Comparison of ENCODE assay signal across 27 cellular contexts in genomic region chr11:129590030-129590752, GRCh38.
"Had no signal": no experiment of that assay in that cellular context is flagged by ENCODE, and none has a peak within 500 bp of the region (broad histone marks: within the 10 kb centered on the region; RNA-seq: fewer than 3 reads in every experiment).

No MANE protein-coding gene starts in this region.

- ATAC-seq: activated CD4-positive, CD25-positive, alpha-beta regulatory T cell treated with anti-CD3 and anti-CD28 coated beads, Interleukin-2, amount 50 U/mL, for 24 hours; activated T-helper 17 cell treated with anti-CD3 and anti-CD28 coated beads, Interleukin-2, amount 50 U/mL, for 72 hours; left ventricle myocardium superior; sciatic nerve; stimulated activated memory B cell treated with anti-CD40 and anti-IgM and Interleukin-4, amounts not matched to agents 10 μg/mL and 1 μg/mL and 100 μg/mL, for 72 hours; T-cell had no signal

- H3K27me3 Mint-ChIP-seq: activated CD4-positive, alpha-beta memory T cell treated with anti-CD3 and anti-CD28 coated beads, Interleukin-2, amount 10 ng/mL, durations not matched to agents 7 days and 5 days; activated CD4-positive, alpha-beta T cell treated with anti-CD3 and anti-CD28 coated beads, Interleukin-2, amount 10 ng/mL, durations not matched to agents 24 days and 14 days; activated T-helper 17 cell treated with anti-CD3 and anti-CD28 coated beads, Interleukin-2, amount 50 U/mL, for 72 hours; stimulated activated memory B cell treated with anti-CD40 and anti-IgM and Interleukin-4, amounts not matched to agents 10 μg/mL and 1 μg/mL and 100 μg/mL, for 72 hours had no signal

- H3K4me1 ChIP-seq: adrenal gland, ascending aorta, transverse colon, uterus had no signal

- H3K27ac Mint-ChIP-seq: activated CD4-positive, alpha-beta memory T cell treated with anti-CD3 and anti-CD28 coated beads, Interleukin-2, amount 10 ng/mL, durations not matched to agents 7 days and 5 days; activated CD4-positive, alpha-beta T cell treated with anti-CD3 and anti-CD28 coated beads, Interleukin-2, amount 10 ng/mL, durations not matched to agents 24 days and 14 days; activated naive CD8-positive, alpha-beta T cell; activated T-helper 17 cell treated with anti-CD3 and anti-CD28 coated beads, Interleukin-2, amount 50 U/mL, for 72 hours; nephron; stimulated activated memory B cell treated with anti-CD40 and anti-IgM and Interleukin-4, amounts not matched to agents 10 μg/mL and 1 μg/mL and 100 μg/mL, for 72 hours; T-cell; T-helper 2 cell treated with Interferon-gamma antibody and Interleukin-4, amounts not matched to agents 5 μg/mL and 100 μg/mL, for 36 hours had no signal

- H3K36me3 ChIP-seq: adrenal gland, ascending aorta, brain microvascular endothelial cell, transverse colon, uterus had no signal

- H3K9me3 Mint-ChIP-seq: activated CD4-positive, alpha-beta memory T cell treated with anti-CD3 and anti-CD28 coated beads, Interleukin-2, amount 10 ng/mL, durations not matched to agents 7 days and 5 days; activated CD4-positive, alpha-beta T cell treated with anti-CD3 and anti-CD28 coated beads, Interleukin-2, amount 10 ng/mL, durations not matched to agents 24 days and 14 days; activated T-helper 17 cell treated with anti-CD3 and anti-CD28 coated beads, Interleukin-2, amount 50 U/mL, for 72 hours; stimulated activated memory B cell treated with anti-CD40 and anti-IgM and Interleukin-4, amounts not matched to agents 10 μg/mL and 1 μg/mL and 100 μg/mL, for 72 hours; T-cell; T-helper 2 cell treated with Interferon-gamma antibody and Interleukin-4, amounts not matched to agents 5 μg/mL and 100 μg/mL, for 36 hours had no signal

- H3K4me3 Mint-ChIP-seq: activated CD4-positive, alpha-beta memory T cell treated with anti-CD3 and anti-CD28 coated beads, Interleukin-2, amount 10 ng/mL, durations not matched to agents 7 days and 5 days; activated CD4-positive, alpha-beta T cell treated with anti-CD3 and anti-CD28 coated beads, Interleukin-2, amount 10 ng/mL, durations not matched to agents 24 days and 14 days; activated naive CD8-positive, alpha-beta T cell; activated T-helper 17 cell treated with anti-CD3 and anti-CD28 coated beads, Interleukin-2, amount 50 U/mL, for 72 hours; nephron; stimulated activated memory B cell treated with anti-CD40 and anti-IgM and Interleukin-4, amounts not matched to agents 10 μg/mL and 1 μg/mL and 100 μg/mL, for 72 hours; T-cell; T-helper 2 cell treated with Interferon-gamma antibody and Interleukin-4, amounts not matched to agents 5 μg/mL and 100 μg/mL, for 36 hours had no signal

- H3K27me3 ChIP-seq: adrenal gland, ascending aorta, brain microvascular endothelial cell, transverse colon, uterus had no signal

- H3K27ac ChIP-seq: adrenal gland, ascending aorta, brain microvascular endothelial cell, transverse colon, uterus, VCaP had no signal

- H3K9me3 ChIP-seq: adrenal gland, ascending aorta, transverse colon, uterus had no signal

- DNase-seq: activated CD4-positive, alpha-beta memory T cell treated with anti-CD3 and anti-CD28 coated beads, Interleukin-2, amount 10 ng/mL, durations not matched to agents 7 days and 5 days; activated CD4-positive, alpha-beta T cell treated with anti-CD3 and anti-CD28 coated beads, Interleukin-2, amount 10 ng/mL, durations not matched to agents 24 days and 14 days; activated naive CD4-positive, alpha-beta T cell; adrenal gland; brain microvascular endothelial cell; central memory CD4-positive, alpha-beta T cell; dermis blood vessel endothelial cell; effector memory CD4-positive, alpha-beta T cell; foreskin fibroblast; glutamatergic neuron; hippocampal formation; left ventricle myocardium superior; nucleus accumbens; small intestine; stimulated activated CD4-positive, alpha-beta T cell treated with anti-CD3 and anti-CD28 coated beads, Interleukin-2, amount 100 ng/mL, for 24 hours; T-cell; transverse colon; uterus had no signal

- H3K4me3 ChIP-seq: adrenal gland, ascending aorta, transverse colon, uterus had no signal

- H3K4me1 Mint-ChIP-seq: activated CD4-positive, alpha-beta memory T cell treated with anti-CD3 and anti-CD28 coated beads, Interleukin-2, amount 10 ng/mL, durations not matched to agents 7 days and 5 days; activated CD4-positive, alpha-beta T cell treated with anti-CD3 and anti-CD28 coated beads, Interleukin-2, amount 10 ng/mL, durations not matched to agents 24 days and 14 days; activated T-helper 17 cell treated with anti-CD3 and anti-CD28 coated beads, Interleukin-2, amount 50 U/mL, for 72 hours; stimulated activated memory B cell treated with anti-CD40 and anti-IgM and Interleukin-4, amounts not matched to agents 10 μg/mL and 1 μg/mL and 100 μg/mL, for 72 hours; T-cell had no signal

- H3K36me3 Mint-ChIP-seq: activated naive CD8-positive, alpha-beta T cell; stimulated activated memory B cell treated with anti-CD40 and anti-IgM and Interleukin-4, amounts not matched to agents 10 μg/mL and 1 μg/mL and 100 μg/mL, for 72 hours; T-cell had no signal
